Comparison of ENCODE assay signal across 8 cellular contexts in the genomic region with DNA sequence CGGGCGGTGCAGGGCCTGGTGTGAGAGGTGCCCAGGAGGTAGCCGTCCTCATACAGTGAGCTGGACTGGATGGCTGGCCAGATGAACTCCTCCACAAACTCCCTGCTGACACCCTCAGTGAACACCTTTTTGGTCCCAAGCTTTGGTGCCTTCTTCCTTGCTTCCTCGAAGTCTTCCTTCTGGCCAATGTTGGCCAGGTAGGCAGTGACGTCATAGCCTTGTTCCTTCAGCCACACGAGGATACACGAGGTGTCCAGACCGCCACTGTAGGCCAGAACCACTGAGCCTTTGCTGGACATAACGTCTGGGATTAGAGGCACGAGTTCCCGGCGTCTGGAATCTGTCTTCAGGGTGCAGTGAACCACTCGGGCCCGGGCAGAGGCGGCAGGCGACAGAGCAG.
"Had no signal": no experiment of that assay in that cellular context is flagged by ENCODE, and none has a peak within 500 bp of the region (broad histone marks: within the 10 kb centered on the region; RNA-seq: fewer than 3 reads in every experiment).

No MANE protein-coding gene starts in this region.

- H3K4me1 ChIP-seq: HAP-1 had no signal

- H3K27ac ChIP-seq: GM23248, HL-60 had no signal

- H2AFZ ChIP-seq: GM23248 had no signal

- H3K9ac ChIP-seq: GM23248 had no signal

- H3K4me3 ChIP-seq: GM23248, HAP-1 had no signal

- ATAC-seq: HCT116 had no signal

- DNase-seq: GM23248, GOT3, H7, HFFc6, KG1 had no signal

- H3K9me3 ChIP-seq: HAP-1 had no signal

- H3K36me3 ChIP-seq: HAP-1 had no signal
